ENCODE assay signal across 22 cellular contexts in genomic region chr11:74412733-74413359, GRCh38. TPM values are rescaled to one million over a fixed set of nuclear protein-coding genes. Genes with fewer than 3 reads are reported as not detected.
DNase-seq lines count a peak whose midpoint lies in the region; ATAC-seq and TF ChIP-seq lines count a peak whose summit lies in the region.
"Had no signal": no experiment of that assay in that cellular context is flagged by ENCODE, and none has a peak within 500 bp of the region (broad histone marks: within the 10 kb centered on the region; RNA-seq: fewer than 3 reads in every experiment).

No MANE protein-coding gene starts in this region.

- intact Hi-C loops in mammary epithelial cell (cut with micrococcal nuclease): no loop called here
- intact Hi-C loops in uterus (cut with DNase I; ENCODE audit: low total_unique reads): no loop called here

- peak overlapping the region; percentile 58 for H2AFZ ChIP-seq in mammary epithelial cell (ENCODE audit: low read depth, low read length)
- H2AFZ ChIP-seq: GM23248 had no signal

- peak; percentile 32 for DNase-seq in T-helper 2 cell treated with Interferon-gamma antibody and Interleukin-4, amounts not matched to agents 5 μg/mL and 100 μg/mL, for 36 hours (ENCODE audit: low spot score)
- DNase-seq in T-helper 2 cell (no peak), RWPE1 (ENCODE audit: low spot score) (peak; percentile 13), mammary epithelial cell (peak; percentile 45), renal cortical epithelial cell (ENCODE audit: low read depth) (peak; percentile 49), uterus (no peak), COR-L47 (lab: John Stamatoyannopoulos, UW) (no peak)
- DNase-seq: CD4-positive, alpha-beta memory T cell; NCI-H1048; NCI-H1417 treated with DMSO at 0.1 percent for 48 hours; NCI-H187; NCI-H446; NCI-H526 treated with DMSO at 0.1 percent for 48 hours; OCI-M1; Right ventricle myocardium superior had no signal

- 45% methylated on average over 10 of the region's 11 CpGs for WGBS in mammary epithelial cell (ENCODE audit: low coverage, missing lambda C conversion rate)

- no peaks in the 10 kb centered on the region for H3K9me3 ChIP-seq in mammary epithelial cell (replicated peaks; ENCODE audit: insufficient read depth, low read length)
- H3K9me3 ChIP-seq in uterus: no peaks in the 10 kb centered on the region
- H3K9me3 ChIP-seq: BLaER1 treated with 17β-estradiol and CSF1 and Interleukin-3, amounts not matched to agents 10 nM and 100 nM had no signal

- TF ChIP-seq CTCF in RWPE1 (conservative IDR thresholded peaks at IDR 0.05; ENCODE audit: low read depth) (no peak), mammary epithelial cell (conservative IDR thresholded peaks at IDR 0.05 in 1 of 2, IDR thresholded peaks at IDR 0.05 in 1 of 2; ENCODE audit: extremely low read depth in 1 of 2, insufficient read depth in 1 of 2, low read depth in 1 of 2, low read length in 2 of 2) (no peak), uterus (IDR thresholded peaks at IDR 0.05) (no peak)

- TF ChIP-seq POLR2A in uterus (IDR thresholded peaks at IDR 0.05): no peak

- H3K9ac ChIP-seq in mammary epithelial cell (ENCODE audit: insufficient read depth, low read length): no peak overlapping the region
- H3K9ac ChIP-seq: BLaER1 treated with 17β-estradiol and CSF1 and Interleukin-3, amounts not matched to agents 10 nM and 100 nM; GM23248 had no signal

- H3K36me3 Mint-ChIP-seq in T-helper 2 cell treated with Interferon-gamma antibody and Interleukin-4, amounts not matched to agents 5 μg/mL and 100 μg/mL, for 36 hours (ENCODE audit: low read depth): no peaks in the 10 kb centered on the region
- H3K36me3 Mint-ChIP-seq: CD4-positive, alpha-beta memory T cell had no signal

- H3K4me3 ChIP-seq in mammary epithelial cell (replicated peaks in 1 of 3; ENCODE audit: insufficient read depth in 1 of 3, low read depth in 2 of 3, low read length in 3 of 3): no peak overlapping the region
- H3K4me3 ChIP-seq in uterus: no peak overlapping the region
- H3K4me3 ChIP-seq: BLaER1 treated with 17β-estradiol and CSF1 and Interleukin-3, amounts not matched to agents 10 nM and 100 nM; GM23248 had no signal

- H3K27me3 ChIP-seq in mammary epithelial cell (ENCODE audit: insufficient read depth, low read length) (no peaks in the 10 kb centered on the region), uterus (no peaks in the 10 kb centered on the region)
- H3K27me3 ChIP-seq: BLaER1 treated with 17β-estradiol and CSF1 and Interleukin-3, amounts not matched to agents 10 nM and 100 nM had no signal

- dilution Hi-C loops in mammary epithelial cell (cut with HindIII; ENCODE audit: low sequenced_read_pairs): no loop called here

- POLR2A ChIA-PET in RWPE1 (lab: Yijun Ruan, JAX; ENCODE audit: low non-redundant PET): no interaction called here

- H3K4me3 Mint-ChIP-seq in T-helper 2 cell treated with Interferon-gamma antibody and Interleukin-4, amounts not matched to agents 5 μg/mL and 100 μg/mL, for 36 hours: no peak overlapping the region
- H3K4me3 Mint-ChIP-seq: CD4-positive, alpha-beta memory T cell had no signal

- H3K4me2 ChIP-seq in mammary epithelial cell (ENCODE audit: insufficient read depth, low read depth, low read length): peak overlapping the region; percentile 15
- H3K4me2 ChIP-seq: BLaER1 treated with 17β-estradiol and CSF1 and Interleukin-3, amounts not matched to agents 10 nM and 100 nM had no signal

- H3K4me1 ChIP-seq in mammary epithelial cell (ENCODE audit: insufficient read depth, low read length): peaks cover 22% of the 10 kb centered on the region
- no peaks in the 10 kb centered on the region for H3K4me1 ChIP-seq in uterus
- H3K4me1 ChIP-seq: BLaER1 treated with 17β-estradiol and CSF1 and Interleukin-3, amounts not matched to agents 10 nM and 100 nM had no signal

- H4K20me1 ChIP-seq in mammary epithelial cell (ENCODE audit: insufficient read depth, low read length): no peaks in the 10 kb centered on the region
- H4K20me1 ChIP-seq: BLaER1 treated with 17β-estradiol and CSF1 and Interleukin-3, amounts not matched to agents 10 nM and 100 nM had no signal

- H3K9me3 Mint-ChIP-seq in T-helper 2 cell treated with Interferon-gamma antibody and Interleukin-4, amounts not matched to agents 5 μg/mL and 100 μg/mL, for 36 hours: no peaks in the 10 kb centered on the region
- H3K9me3 Mint-ChIP-seq: CD4-positive, alpha-beta memory T cell had no signal

- no peaks in the 10 kb centered on the region for H3K36me3 ChIP-seq in mammary epithelial cell (ENCODE audit: insufficient read depth, low read length)
- no peaks in the 10 kb centered on the region for H3K36me3 ChIP-seq in uterus
- H3K36me3 ChIP-seq: BLaER1 treated with 17β-estradiol and CSF1 and Interleukin-3, amounts not matched to agents 10 nM and 100 nM had no signal

- CTCF ChIA-PET in RWPE1 (lab: Yijun Ruan, JAX) (interaction anchor here (0.6 to 1.1 kb wide), 2 partner anchors 16 to 37 kb away, joined by 3 to 4 read pairs; no protein-coding TSS in a partner anchor), mammary epithelial cell (lab: Charles Lee; ENCODE audit: low non-redundant PET) (interaction anchor here (0.6 kb wide), 1 partner anchor 87 kb away, joined by 3 read pairs; no protein-coding TSS in a partner anchor)

- peaks cover 18% of the 10 kb centered on the region for H3K4me1 Mint-ChIP-seq in T-helper 2 cell treated with Interferon-gamma antibody and Interleukin-4, amounts not matched to agents 5 μg/mL and 100 μg/mL, for 36 hours (ENCODE audit: low read depth)

- no peak for ATAC-seq in HG03135 (IDR thresholded peaks at IDR 0.05; ENCODE audit: unreplicated experiment)
- ATAC-seq: HCT116 had no signal

- BruUV-seq in mammary epithelial cell (replicated peaks; lab: Mats Ljungman, UMichigan): no TSS peak

- in situ Hi-C loops in mammary epithelial cell (cut with MboI; ENCODE audit: low sequenced_read_pairs in 2 of 2): no loop called here

- no peaks in the 10 kb centered on the region for H3K27me3 Mint-ChIP-seq in T-helper 2 cell treated with Interferon-gamma antibody and Interleukin-4, amounts not matched to agents 5 μg/mL and 100 μg/mL, for 36 hours (ENCODE audit: low read depth)

- H3K27ac Mint-ChIP-seq in T-helper 2 cell treated with Interferon-gamma antibody and Interleukin-4, amounts not matched to agents 5 μg/mL and 100 μg/mL, for 36 hours: no peak overlapping the region

- H3K27ac ChIP-seq in RWPE1 (no peak overlapping the region), mammary epithelial cell (ENCODE audit: insufficient read depth, low read depth, low read length) (no peak overlapping the region), uterus (no peak overlapping the region)
- H3K27ac ChIP-seq: 22Rv1; BLaER1 treated with 17β-estradiol and CSF1 and Interleukin-3, amounts not matched to agents 10 nM and 100 nM; GM23248 had no signal

- H3K79me2 ChIP-seq in mammary epithelial cell (ENCODE audit: insufficient read depth, low read length): no peaks in the 10 kb centered on the region

RNA-seq across cellular contexts. Expression of gene PGM2L1, which starts 14.6 kb away (rescaled TPM):
- total RNA-seq in mammary epithelial cell (1 to 10 TPM; 6.6 to 9.0 TPM), renal cortical epithelial cell (29.2 and 32.6 TPM in 2 replicates), uterus (10 to 100 TPM in 2 of 4 donors, 1 to 10 TPM in 2; 1.0 to 21.8 (median 8.8) TPM)
- 1.6 TPM for polyA plus RNA-seq in mammary epithelial cell
- 3.1 TPM for polyA minus RNA-seq in mammary epithelial cell

RNA-seq across cellular contexts. Expression of gene KCNE3, which starts 54.5 kb away (rescaled TPM):
- under 1 TPM in 1 of 2 donors, not detected in 1; 0.50 TPM for total RNA-seq in mammary epithelial cell
- not detected for polyA plus RNA-seq in mammary epithelial cell
- not detected for polyA minus RNA-seq in mammary epithelial cell
- 0.52 and 11.8 TPM in 2 replicates for total RNA-seq in renal cortical epithelial cell
- 10 to 100 TPM in 2 of 4 donors, 1 to 10 TPM in 2; 2.4 to 13.7 (median 10.5) TPM for total RNA-seq in uterus
- total RNA-seq: G401, SK-MEL-5 had no signal
- polyA plus RNA-seq: CD4-positive, alpha-beta memory T cell had no signal

Comparison
In these comparisons a context has a peak if more than half of its experiments do, and no peak if none do; other contexts are left out.
1. DNase-seq: peak in T-helper 2 cell treated with Interferon-gamma antibody and Interleukin-4, amounts not matched to agents 5 μg/mL and 100 μg/mL, for 36 hours (single experiment), RWPE1 (single experiment), mammary epithelial cell (single experiment) and renal cortical epithelial cell (single experiment); none in T-helper 2 cell (0 of 5), uterus (0 of 2) and COR-L47 (single experiment).